In the genomic region with DNA sequence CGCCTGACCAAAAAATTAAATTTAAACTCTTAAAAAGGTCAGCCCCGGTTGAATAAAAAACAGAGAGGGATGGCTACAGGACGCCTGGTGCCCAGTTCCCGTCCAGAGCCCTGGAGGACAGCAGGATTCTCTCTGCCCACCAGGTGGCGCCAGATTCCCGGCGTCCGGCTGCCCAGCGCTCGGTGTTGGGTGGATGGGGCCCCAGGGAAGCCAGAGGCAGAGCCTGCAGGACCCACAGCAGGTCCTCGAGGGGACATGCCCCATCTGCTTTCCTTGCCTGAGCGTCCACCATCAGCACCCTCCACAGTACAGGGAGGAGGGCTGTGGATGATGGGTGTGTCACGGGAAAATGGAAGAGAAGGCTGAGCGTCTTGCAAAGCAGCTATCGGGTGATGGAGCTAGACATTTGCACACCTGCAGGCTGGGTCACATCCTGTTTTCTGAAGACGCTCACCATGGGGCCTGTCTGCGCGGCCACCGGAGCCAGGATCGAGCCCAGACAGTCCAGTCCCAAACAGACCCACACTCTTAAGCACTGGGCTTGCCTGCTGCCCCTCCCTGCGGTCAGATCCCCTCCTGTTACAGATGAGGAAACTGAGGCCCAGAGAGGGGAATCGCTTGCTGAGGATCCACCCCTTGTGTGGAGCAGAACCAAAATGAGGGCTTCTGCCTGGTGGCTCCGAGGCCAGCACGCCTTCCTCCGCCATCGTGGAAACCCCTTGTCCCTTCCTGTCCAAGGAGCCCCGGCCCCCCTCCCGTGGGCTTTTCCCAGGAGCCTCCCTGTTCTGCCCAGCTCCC, we compare ENCODE assay signal across 8 cellular contexts. TPM values are rescaled to one million over a fixed set of nuclear protein-coding genes. Genes with fewer than 3 reads are reported as not detected.
DNase-seq lines count a peak whose midpoint lies in the region; ATAC-seq, FAIRE-seq and TF ChIP-seq lines count a peak whose summit lies in the region.

No MANE protein-coding gene starts in this region.

- no peaks in the 10 kb centered on the region for H3K9me3 Mint-ChIP-seq in activated T-cell treated with anti-CD3 and anti-CD28 coated beads, Interleukin-2, amount 50 U/mL, for 4 hours
- H3K9me3 Mint-ChIP-seq in neural crest cell, result no peaks in the 10 kb centered on the region
- H3K9me3 Mint-ChIP-seq in stimulated activated naive CD8-positive, alpha-beta T cell treated with anti-CD3 and anti-CD28 coated beads, Interleukin-15, amount 100 ng/mL, for 72 hours, result no peaks in the 10 kb centered on the region

- peak; percentile 99 for TF ChIP-seq CTCF in neural crest cell (conservative IDR thresholded peaks at IDR 0.05)

- ATAC-seq in activated T-cell treated with anti-CD3 and anti-CD28 coated beads, Interleukin-2, amount 50 U/mL, for 4 hours, result peak; percentile 88 to 91
- peak; percentile 87 for ATAC-seq in stimulated activated naive CD8-positive, alpha-beta T cell treated with anti-CD3 and anti-CD28 coated beads, Interleukin-15, amount 100 ng/mL, for 72 hours

- H3K27ac Mint-ChIP-seq in neural crest cell (ENCODE audit: unreplicated experiment), result peak overlapping the region; percentile 94
- peak overlapping the region in 1 of 2 donors; percentile 50 for H3K27ac Mint-ChIP-seq in stimulated activated naive CD8-positive, alpha-beta T cell treated with anti-CD3 and anti-CD28 coated beads, Interleukin-15, amount 100 ng/mL, for 72 hours

- peaks cover 45% of the 10 kb centered on the region for H3K4me1 Mint-ChIP-seq in activated T-cell treated with anti-CD3 and anti-CD28 coated beads, Interleukin-2, amount 50 U/mL, for 4 hours (ENCODE audit: low read depth)
- peaks cover 47% of the 10 kb centered on the region for H3K4me1 Mint-ChIP-seq in neural crest cell
- peaks cover 49% of the 10 kb centered on the region for H3K4me1 Mint-ChIP-seq in stimulated activated naive CD8-positive, alpha-beta T cell treated with anti-CD3 and anti-CD28 coated beads, Interleukin-15, amount 100 ng/mL, for 72 hours

- peak overlapping the region; percentile 48 for H3K4me3 Mint-ChIP-seq in activated T-cell treated with anti-CD3 and anti-CD28 coated beads, Interleukin-2, amount 50 U/mL, for 4 hours
- H3K4me3 Mint-ChIP-seq in neural crest cell, result peak overlapping the region; percentile 19
- peak overlapping the region; percentile 47 to 78 for H3K4me3 Mint-ChIP-seq in stimulated activated naive CD8-positive, alpha-beta T cell treated with anti-CD3 and anti-CD28 coated beads, Interleukin-15, amount 100 ng/mL, for 72 hours

- no peaks in the 10 kb centered on the region for H3K36me3 Mint-ChIP-seq in activated T-cell treated with anti-CD3 and anti-CD28 coated beads, Interleukin-2, amount 50 U/mL, for 4 hours (ENCODE audit: insufficient read depth)
- H3K36me3 Mint-ChIP-seq in neural crest cell (ENCODE audit: low read depth), result peaks cover 2% of the 10 kb centered on the region

- peak; percentile 26 for FAIRE-seq in HTR-8/SVneo (lab: Jason Lieb, UNC)

- peaks cover 6% of the 10 kb centered on the region for H3K27me3 Mint-ChIP-seq in activated T-cell treated with anti-CD3 and anti-CD28 coated beads, Interleukin-2, amount 50 U/mL, for 4 hours (ENCODE audit: low read depth)
- H3K27me3 Mint-ChIP-seq in neural crest cell (ENCODE audit: low read depth), result peaks cover 14% of the 10 kb centered on the region
- H3K27me3 Mint-ChIP-seq in stimulated activated naive CD8-positive, alpha-beta T cell treated with anti-CD3 and anti-CD28 coated beads, Interleukin-15, amount 100 ng/mL, for 72 hours, result peaks cover 7% of the 10 kb centered on the region

- DNase-seq in NCI-H187 (lab: John Stamatoyannopoulos, UW), result peak; percentile 26 to 29
- no peak for DNase-seq in NCI-H187 treated with DMSO at 0.1 percent for 48 hours (lab: John Stamatoyannopoulos, UW)
- DNase-seq in HTR-8/SVneo (ENCODE audit: insufficient read length, low spot score), result peak; percentile 68
- DNase-seq in activated T-cell treated with anti-CD3 and anti-CD28 coated beads, Interleukin-2, amount 50 U/mL, for 4 hours, result peak; percentile 82
- peak; percentile 47 for DNase-seq in fibroblast of gingiva (ENCODE audit: low read depth)
- DNase-seq in neural crest cell (ENCODE audit: low read depth, low spot score), result peak; percentile 96
- DNase-seq in stimulated activated naive CD8-positive, alpha-beta T cell treated with anti-CD3 and anti-CD28 coated beads, Interleukin-15, amount 100 ng/mL, for 72 hours, result peak; percentile 85 to 88

TF ChIP-seq in PFSK-1, 5 proteins besides CTCF, POLR2A, EP300 and RAD21:
- TF ChIP-seq SIN3A (IDR thresholded peaks at IDR 0.05; ENCODE audit: borderline replicate concordance, insufficient read depth, low read length) (no peak), FOXP2 (optimal IDR thresholded peaks at IDR 0.05; ENCODE audit: borderline replicate concordance, extremely low read depth, extremely low read length, insufficient read depth) (peak; percentile 64)

RNA-seq across cellular contexts. Expression of a gene that starts 18.5 kb away (rescaled TPM):
- polyA plus RNA-seq in PFSK-1 (2012; ENCODE audit: insufficient read length, low read depth), result 4.5 TPM
- 10 to 100 TPM; 14.2 to 17.6 (median 14.8) TPM for total RNA-seq in activated T-cell treated with anti-CD3 and anti-CD28 coated beads, Interleukin-2, amount 50 U/mL, for 4 hours
- total RNA-seq in neural crest cell, result 2.3 and 2.4 TPM in 2 replicates
